29 cellular contexts compared by ENCODE assay signal in genomic region chr9:32345243-32345642, GRCh38. TPM values are rescaled to one million over a fixed set of nuclear protein-coding genes. Genes with fewer than 3 reads are reported as not detected.
DNase-seq lines count a peak whose midpoint lies in the region; ATAC-seq and TF ChIP-seq lines count a peak whose summit lies in the region.
"Had no signal": no experiment of that assay in that cellular context is flagged by ENCODE, and none has a peak within 500 bp of the region (broad histone marks: within the 10 kb centered on the region; RNA-seq: fewer than 3 reads in every experiment).

No MANE protein-coding gene starts in this region.

- no peaks in the 10 kb centered on the region for H3K79me2 ChIP-seq in mammary epithelial cell (ENCODE audit: insufficient read depth, low read length)

- peak overlapping the region; percentile 81 for H2AFZ ChIP-seq in mammary epithelial cell (ENCODE audit: low read depth, low read length)
- H2AFZ ChIP-seq: PC-9 had no signal

- no peaks in the 10 kb centered on the region for H3K36me3 ChIP-seq in mammary epithelial cell (ENCODE audit: insufficient read depth, low read length)
- no peaks in the 10 kb centered on the region for H3K36me3 ChIP-seq in breast epithelium
- H3K36me3 ChIP-seq in iPS-20b (ENCODE audit: insufficient read depth, low read depth, low read length), result no peaks in the 10 kb centered on the region
- no peaks in the 10 kb centered on the region for H3K36me3 ChIP-seq in left lung
- H3K36me3 ChIP-seq: esophagus squamous epithelium, heart right ventricle had no signal

- H3K4me2 ChIP-seq in mammary epithelial cell (ENCODE audit: insufficient read depth, low read depth, low read length), result no peak overlapping the region
- H3K4me2 ChIP-seq: PC-9 had no signal

- H3K27me3 Mint-ChIP-seq in WTC11 (ENCODE audit: low read depth), result no peaks in the 10 kb centered on the region
- H3K27me3 Mint-ChIP-seq: CD4-positive, alpha-beta T cell; stimulated activated naive CD8-positive, alpha-beta T cell treated with anti-CD3 and anti-CD28 coated beads, Interleukin-15, Interleukin-2, amounts not matched to agents 100 ng/mL and 50 ng/mL, for 24 hours had no signal

- dilution Hi-C loops in mammary epithelial cell (cut with HindIII; ENCODE audit: low sequenced_read_pairs), result no loop called here

- TF ChIP-seq POLR2A in breast epithelium (IDR thresholded peaks at IDR 0.05), result no peak

- H3K27ac Mint-ChIP-seq in WTC11, result peak overlapping the region; percentile 97
- H3K27ac Mint-ChIP-seq: CD4-positive, alpha-beta T cell; stimulated activated naive CD8-positive, alpha-beta T cell treated with anti-CD3 and anti-CD28 coated beads, Interleukin-15, Interleukin-2, amounts not matched to agents 100 ng/mL and 50 ng/mL, for 24 hours had no signal

- H3K4me3 Mint-ChIP-seq in WTC11, result peak overlapping the region; percentile 39
- H3K4me3 Mint-ChIP-seq: CD4-positive, alpha-beta T cell; neural crest cell; stimulated activated naive CD8-positive, alpha-beta T cell treated with anti-CD3 and anti-CD28 coated beads, Interleukin-15, Interleukin-2, amounts not matched to agents 100 ng/mL and 50 ng/mL, for 24 hours had no signal

- no peaks in the 10 kb centered on the region for H3K36me3 Mint-ChIP-seq in WTC11

- in situ Hi-C loops in mammary epithelial cell (cut with MboI; ENCODE audit: low sequenced_read_pairs in 2 of 2), result loop anchor here in 1 of 2 donors (25.0 kb wide), 1 partner anchor 483 kb away; no protein-coding TSS in a partner anchor

- CTCF ChIA-PET in mammary epithelial cell (lab: Charles Lee; ENCODE audit: low non-redundant PET) (no interaction called here), WTC11 (lab: Charles Lee) (interaction anchor here (0.5 to 1.6 kb wide), 5 partner anchors 10 to 1154 kb away, joined by 3 to 6 read pairs (median 5); partner anchors contain the start of gene ACO1)

- no peak overlapping the region for H3K9ac ChIP-seq in mammary epithelial cell (ENCODE audit: insufficient read depth, low read length)
- peak overlapping the region; percentile 66; the same call in 1 of the 2 replicates for H3K9ac ChIP-seq in iPS-20b (ENCODE audit: low read depth, low read length)

- H3K27ac ChIP-seq in mammary epithelial cell (ENCODE audit: insufficient read depth, low read depth, low read length) (no peak overlapping the region), breast epithelium (no peak overlapping the region), iPS-20b (ENCODE audit: low read length) (peak overlapping the region; percentile 83), left lung (no peak overlapping the region)
- H3K27ac ChIP-seq: heart right ventricle, PC-9, testis had no signal

- intact Hi-C loops in mammary epithelial cell (cut with micrococcal nuclease), result no loop called here
- intact Hi-C loops in breast epithelium (cut with DNase I; ENCODE audit: low total_unique reads), result no loop called here
- intact Hi-C loops in left lung (cut with DNase I), result no loop called here

- no peaks in the 10 kb centered on the region for H4K20me1 ChIP-seq in mammary epithelial cell (ENCODE audit: insufficient read depth, low read length)

- no peak overlapping the region for H3K4me3 ChIP-seq in mammary epithelial cell (replicated peaks in 1 of 3; ENCODE audit: insufficient read depth in 1 of 3, low read depth in 2 of 3, low read length in 3 of 3)
- no peak overlapping the region for H3K4me3 ChIP-seq in breast epithelium
- H3K4me3 ChIP-seq in iPS-20b (ENCODE audit: low read length), result peak overlapping the region; percentile 52
- no peak overlapping the region for H3K4me3 ChIP-seq in left lung
- H3K4me3 ChIP-seq: GM12878, PC-9, testis had no signal

- BruUV-seq in mammary epithelial cell (replicated peaks; lab: Mats Ljungman, UMichigan), result no TSS peak

- WGBS in mammary epithelial cell (ENCODE audit: low coverage, missing lambda C conversion rate), result 100% methylated on average over 5 of the region's 5 CpGs

- no peak for DNase-seq in mammary epithelial cell
- DNase-seq in breast epithelium (ENCODE audit: low spot score in 2 of 2), result no peak
- peak; percentile 61 for DNase-seq in WTC11 (ENCODE audit: low spot score)
- DNase-seq in CD1c-positive myeloid dendritic cell (ENCODE audit: extremely low spot score), result no peak
- DNase-seq in left lung, result no peak
- no peak for DNase-seq in putamen (ENCODE audit: low spot score)
- DNase-seq in HK-2 (ENCODE audit: unreplicated experiment), result no peak
- DNase-seq: activated CD4-positive, alpha-beta T cell treated with anti-CD3 and anti-CD28 coated beads, Interleukin-2, amount 50 U/mL, for 4 hours; activated naive CD4-positive, alpha-beta T cell treated with Interleukin-2 at 50 U/mL for 16 hours; CD4-positive, alpha-beta T cell; cerebellar nuclear complex; DMS79 treated with DMSO at 0.1 percent for 48 hours; esophagus squamous epithelium; heart right ventricle; NCI-H1092; NCI-H524 treated with DMSO at 0.1 percent for 48 hours; PC-9; posterior cingulate gyrus; right cardiac atrium; Right ventricle myocardium superior; stimulated activated CD4-positive, alpha-beta T cell treated with anti-CD3 and anti-CD28 coated beads, Interleukin-2, amount 100 ng/mL, for 24 hours; stimulated activated CD8-positive, alpha-beta memory T cell treated with anti-CD3 and anti-CD28 coated beads, Interleukin-4, amount 100 ng/mL, for 48 hours; T-helper 17 cell; testis had no signal

- H3K27me3 ChIP-seq in mammary epithelial cell (ENCODE audit: insufficient read depth, low read length), result no peaks in the 10 kb centered on the region
- H3K27me3 ChIP-seq in breast epithelium, result no peaks in the 10 kb centered on the region
- no peaks in the 10 kb centered on the region for H3K27me3 ChIP-seq in iPS-20b (ENCODE audit: insufficient read depth, low read length)
- H3K27me3 ChIP-seq in left lung, result no peaks in the 10 kb centered on the region
- H3K27me3 ChIP-seq: esophagus squamous epithelium, heart right ventricle, testis had no signal

- H3K4me1 Mint-ChIP-seq in WTC11, result peaks cover 85% of the 10 kb centered on the region

- ATAC-seq in WTC11 (peak; percentile 88), left lung (no peak)
- ATAC-seq: HCT116 had no signal

- H3K4me1 ChIP-seq in mammary epithelial cell (ENCODE audit: insufficient read depth, low read length) (no peaks in the 10 kb centered on the region), breast epithelium (no peaks in the 10 kb centered on the region), iPS-20b (ENCODE audit: insufficient read depth, low read length) (peaks cover 25% of the 10 kb centered on the region), left lung (peaks cover 0 to 5% of the 10 kb centered on the region in 2 donors)
- H3K4me1 ChIP-seq: testis had no signal

- no peak for TF ChIP-seq CTCF in mammary epithelial cell (conservative IDR thresholded peaks at IDR 0.05 in 1 of 2, IDR thresholded peaks at IDR 0.05 in 1 of 2; ENCODE audit: extremely low read depth in 1 of 2, insufficient read depth in 1 of 2, low read depth in 1 of 2, low read length in 2 of 2)
- no peak for TF ChIP-seq CTCF in breast epithelium (IDR thresholded peaks at IDR 0.05)
- no peak for TF ChIP-seq CTCF in WTC11 (IDR thresholded peaks at IDR 0.05)
- no peak for TF ChIP-seq CTCF in left lung (IDR thresholded peaks at IDR 0.05)

- POLR2A ChIA-PET in WTC11 (lab: Charles Lee), result interaction anchor here (0.5 to 1.6 kb wide), 2 partner anchors 205 to 373 kb away, joined by 4 read pairs; no protein-coding TSS in a partner anchor

- H3K9me3 Mint-ChIP-seq in WTC11, result no peaks in the 10 kb centered on the region; the same call in 1 of the 2 replicates
- H3K9me3 Mint-ChIP-seq: CD4-positive, alpha-beta T cell; neural crest cell; stimulated activated naive CD8-positive, alpha-beta T cell treated with anti-CD3 and anti-CD28 coated beads, Interleukin-15, Interleukin-2, amounts not matched to agents 100 ng/mL and 50 ng/mL, for 24 hours had no signal

- H3K9me3 ChIP-seq in mammary epithelial cell (replicated peaks; ENCODE audit: insufficient read depth, low read length) (no peaks in the 10 kb centered on the region), breast epithelium (no peaks in the 10 kb centered on the region), iPS-20b (ENCODE audit: insufficient read depth, low read depth, low read length) (no peaks in the 10 kb centered on the region), left lung (no peaks in the 10 kb centered on the region)
- H3K9me3 ChIP-seq: esophagus squamous epithelium, heart right ventricle, testis had no signal

TF ChIP-seq in WTC11, 78 proteins besides CTCF, POLR2A, EP300 and RAD21 (continues in another document):
- TF ChIP-seq GABPB1 (CRISPR knock-in tag; IDR thresholded peaks at IDR 0.05), result no peak
- peak; percentile 74; the same call in 1 of the 2 replicates for TF ChIP-seq ZNF423 (CRISPR knock-in tag; IDR thresholded peaks at IDR 0.05)
- peak; percentile 65; the same call in 1 of the 2 replicates for TF ChIP-seq FOXP4 (CRISPR knock-in tag; IDR thresholded peaks at IDR 0.05)
- peak; percentile 23; the same call in 1 of the 2 replicates for TF ChIP-seq TEAD1 (CRISPR knock-in tag; IDR thresholded peaks at IDR 0.05)

RNA-seq across cellular contexts. Expression of gene ACO1, which starts 39.2 kb away (rescaled TPM):
- total RNA-seq in mammary epithelial cell (10 to 100 TPM; 43.1 to 44.2 TPM), breast epithelium (100 to 1,000 TPM in 1 of 3 donors, 10 to 100 TPM in 2; 44.2 to 169 (median 47.1) TPM), WTC11 (2021) (40.2 to 44.8 TPM (median 44.5 TPM) in 3 replicates), left lung (10 to 100 TPM; 40.2 to 45.1 TPM)
- polyA plus RNA-seq in mammary epithelial cell, result 45.1 TPM
- polyA minus RNA-seq in mammary epithelial cell, result 46.1 TPM
